1 cellular context compared by ENCODE assay signal in genomic region chr2:178480227-178481181, GRCh38.
TF ChIP-seq lines count a peak whose summit lies in the region.

PLEKHA3 (plus strand) TSS chr2:178480457; CDS start chr2:178480870, 413 bp downstream.

TF ChIP-seq in WTC11, 78 proteins besides CTCF, POLR2A, EP300 and RAD21 (continued from another document):
- TF ChIP-seq, protein P1, sequence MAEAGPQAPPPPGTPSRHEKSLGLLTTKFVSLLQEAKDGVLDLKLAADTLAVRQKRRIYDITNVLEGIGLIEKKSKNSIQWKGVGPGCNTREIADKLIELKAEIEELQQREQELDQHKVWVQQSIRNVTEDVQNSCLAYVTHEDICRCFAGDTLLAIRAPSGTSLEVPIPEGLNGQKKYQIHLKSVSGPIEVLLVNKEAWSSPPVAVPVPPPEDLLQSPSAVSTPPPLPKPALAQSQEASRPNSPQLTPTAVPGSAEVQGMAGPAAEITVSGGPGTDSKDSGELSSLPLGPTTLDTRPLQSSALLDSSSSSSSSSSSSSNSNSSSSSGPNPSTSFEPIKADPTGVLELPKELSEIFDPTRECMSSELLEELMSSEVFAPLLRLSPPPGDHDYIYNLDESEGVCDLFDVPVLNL (CRISPR knock-in tag; IDR thresholded peaks at IDR 0.05; ENCODE audit: borderline replicate concordance, low read depth): no peak
- no peak for TF ChIP-seq ZNF317 (CRISPR knock-in tag; IDR thresholded peaks at IDR 0.05; ENCODE audit: borderline replicate concordance, low read depth)
